ENCODE assay signal across 31 cellular contexts in genomic region chr11:133338588-133338987, GRCh38.
"Had no signal": no experiment of that assay in that cellular context is flagged by ENCODE, and none has a peak within 500 bp of the region (broad histone marks: within the 10 kb centered on the region; RNA-seq: fewer than 3 reads in every experiment).

No MANE protein-coding gene starts in this region.

- H3K27ac ChIP-seq: adrenal gland, body of pancreas, breast epithelium, PC-9, RWPE1, VCaP had no signal

- H3K27me3 ChIP-seq: adrenal gland, breast epithelium had no signal

- ATAC-seq: activated naive CD4-positive, alpha-beta T cell treated with anti-CD3 and anti-CD28 coated beads, Interleukin-2, amount 50 U/mL, for 72 hours; activated T-cell treated with anti-CD3 and anti-CD28 coated beads, Interleukin-2, amount 50 U/mL, for 4 hours; body of pancreas; Right ventricle myocardium inferior; SK-N-SH treated with all-trans-retinoic acid at 6 μM for 48 hours had no signal

- H3K4me3 ChIP-seq: adrenal gland, body of pancreas, breast epithelium, PC-9 had no signal

- DNase-seq: activated B cell treated with CpG ODN at 0.5 μM for 24 hours; activated CD4-positive, alpha-beta memory T cell treated with anti-CD3 and anti-CD28 coated beads for 36 hours; activated CD4-positive, alpha-beta T cell treated with anti-CD3 and anti-CD28 coated beads for 4 hours; activated CD4-positive, alpha-beta T cell treated with anti-CD3 and anti-CD28 coated beads, Interleukin-2, amount 50 U/mL, for 1 hour; activated CD4-positive, CD25-positive, alpha-beta regulatory T cell treated with anti-CD3 and anti-CD28 coated beads, Interleukin-2, amount 50 U/mL, for 72 hours; activated CD8-positive, alpha-beta memory T cell treated with anti-CD3 and anti-CD28 coated beads, Interleukin-2, amount 50 U/mL, for 4 hours; activated gamma-delta T cell treated with Interleukin-2 at 50 U/mL for 16 hours; activated naive CD4-positive, alpha-beta T cell treated with anti-CD3 and anti-CD28 coated beads for 36 hours; activated T-cell treated with anti-CD3 and anti-CD28 coated beads for 4 hours; activated T-cell treated with anti-CD3 and anti-CD28 coated beads, Interleukin-2, amount 50 U/mL, for 4 hours; adrenal gland; body of pancreas; cerebellar nuclear complex; NCI-H1092 treated with DMSO at 0.1 percent for 48 hours; NCI-H1694; NCI-H1930; NCI-H2081 treated with DMSO at 0.1 percent for 48 hours; NCI-H2171; NCI-H510A; NK-92 treated with Interleukin-12 subunit alpha and Interleukin-12 subunit beta, amount 100 ng/mL, for 24 hours; PC-9; SIG-M5; T-helper 1 cell; T-helper 2 cell; T-helper 9 cell had no signal
